ENCODE assay signal across 8 cellular contexts in the genomic region with DNA sequence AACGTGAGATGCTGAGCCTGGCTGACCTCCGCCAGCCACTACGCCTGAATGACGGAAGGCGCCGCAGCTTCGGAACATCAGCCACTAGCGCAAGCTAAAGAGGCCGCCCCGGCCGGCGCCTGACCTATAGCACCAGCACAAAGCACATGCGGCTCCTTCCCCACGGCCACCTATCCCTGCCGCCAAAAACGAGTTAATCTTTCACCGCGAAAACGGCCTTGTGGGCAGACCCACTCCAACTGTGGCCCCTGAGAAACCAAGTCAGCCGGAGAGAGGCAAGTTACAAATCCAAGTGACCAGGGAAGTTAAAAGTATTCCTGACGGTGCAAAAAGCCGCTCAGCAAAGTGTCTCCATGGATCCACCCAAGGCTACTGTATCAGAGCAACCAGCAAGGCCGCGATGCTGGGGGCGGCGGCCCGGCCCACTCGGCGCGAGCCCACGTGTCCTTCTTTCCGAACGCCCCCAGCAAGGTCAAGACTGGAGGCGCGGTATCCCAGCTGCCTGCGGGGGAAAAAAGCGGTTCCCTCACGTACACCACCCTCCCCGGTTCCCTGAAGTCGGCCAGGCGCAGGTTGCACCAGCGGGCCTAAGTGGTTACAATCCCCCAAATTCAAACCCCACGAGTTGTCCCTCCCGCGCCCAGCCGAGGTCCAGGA. TPM values are rescaled to one million over a fixed set of nuclear protein-coding genes. Genes with fewer than 3 reads are reported as not detected.
DNase-seq lines count a peak whose midpoint lies in the region; ATAC-seq and TF ChIP-seq lines count a peak whose summit lies in the region.

No MANE protein-coding gene starts in this region.

- TF ChIP-seq POLR2A in adrenal gland (IDR thresholded peaks at IDR 0.05) = peak; percentile 56 to 75

- peak; percentile 57 for DNase-seq in SK-N-DZ (ENCODE audit: low spot score)
- DNase-seq in adrenal gland = peak; percentile 70 to 92 (median 80)
- peak; percentile 46 for DNase-seq in left ventricle myocardium inferior
- DNase-seq in posterior vena cava (ENCODE audit: low spot score) = peak; percentile 92

- intact Hi-C loops in adrenal gland (cut with DNase I) (no loop called here), left ventricle myocardium inferior (cut with micrococcal nuclease) (loop anchor here (10.0 kb wide), 1 partner anchor 94 kb away; no protein-coding TSS in a partner anchor), posterior vena cava (cut with DNase I) (no loop called here)

- TF ChIP-seq CTCF in C4-2B (conservative IDR thresholded peaks at IDR 0.05) = no peak
- no peak for TF ChIP-seq CTCF in adrenal gland (IDR thresholded peaks at IDR 0.05)
- TF ChIP-seq CTCF in left ventricle myocardium inferior (IDR thresholded peaks at IDR 0.05; ENCODE audit: borderline replicate concordance) = no peak

- H3K27me3 ChIP-seq in adrenal gland (no peaks in the 10 kb centered on the region), left ventricle myocardium inferior (ENCODE audit: low read depth) (no peaks in the 10 kb centered on the region)

- peak; percentile 17 for ATAC-seq in GM19372 (IDR thresholded peaks at IDR 0.05; ENCODE audit: low read depth, unreplicated experiment)
- ATAC-seq in HG03571 (IDR thresholded peaks at IDR 0.05; ENCODE audit: unreplicated experiment) = peak; percentile 24

- H3K4me1 ChIP-seq in adrenal gland (replicated peaks in 1 of 2) (peaks cover 32 to 71% of the 10 kb centered on the region in 2 donors), left ventricle myocardium inferior (peaks cover 76% of the 10 kb centered on the region), urinary bladder (ENCODE audit: insufficient read depth) (no peaks in the 10 kb centered on the region)

- peaks cover 0 to 46% of the 10 kb centered on the region in 2 donors for H3K36me3 ChIP-seq in adrenal gland (replicated peaks in 1 of 2)
- H3K36me3 ChIP-seq in left ventricle myocardium inferior = peaks cover 63% of the 10 kb centered on the region
- H3K36me3 ChIP-seq in urinary bladder (ENCODE audit: insufficient read depth) = peaks cover 5% of the 10 kb centered on the region

- no peaks in the 10 kb centered on the region for H3K9me3 ChIP-seq in adrenal gland (replicated peaks in 1 of 3)
- H3K9me3 ChIP-seq in left ventricle myocardium inferior (replicated peaks) = no peaks in the 10 kb centered on the region

- H3K4me3 ChIP-seq in adrenal gland (peak overlapping the region; percentile 13 to 76 (median 71)), left ventricle myocardium inferior (peak overlapping the region; percentile 91), urinary bladder (ENCODE audit: low read depth, low read length) (peak overlapping the region; percentile 89)

- 0 to 1% (median 0%) methylated on average over 24 to 46 of the region's 46 CpGs for WGBS in adrenal gland, 4 donors
- WGBS in urinary bladder = under 1% methylated on average over 46 of the region's 46 CpGs

- H3K27ac ChIP-seq in C4-2B = peak overlapping the region; percentile 99
- H3K27ac ChIP-seq in adrenal gland = peak overlapping the region; percentile 87 to 99 (median 96)
- H3K27ac ChIP-seq in left ventricle myocardium inferior (replicated peaks) = peak overlapping the region; percentile 92
- peak overlapping the region; percentile 93 for H3K27ac ChIP-seq in urinary bladder (ENCODE audit: low read depth)

RNA-seq across cellular contexts. Expression of a gene that starts 0.6 kb away (rescaled TPM):
- polyA plus RNA-seq in SK-N-DZ (2014; cell fraction: cytosol; rRNA removed) = 610 and 617 TPM in 2 replicates
- 542 and 553 TPM in 2 replicates for polyA plus RNA-seq in SK-N-DZ (2014; cell fraction: nucleus; rRNA removed)
- total RNA-seq in adrenal gland = 1,000 to 10,000 TPM in 2 of 8 donors, 100 to 1,000 TPM in 6; 221 to 3,318 (median 577) TPM
- 1,000 to 10,000 TPM in 1 of 3 donors, 100 to 1,000 TPM in 2; 220 to 7,464 (median 448) TPM for polyA plus RNA-seq in adrenal gland
- 143 TPM for total RNA-seq in left ventricle myocardium inferior
- total RNA-seq in posterior vena cava = 100 to 1,000 TPM; 106 to 131 TPM
- total RNA-seq in urinary bladder = 143 TPM
- polyA plus RNA-seq in urinary bladder = 158 TPM

RNA-seq across cellular contexts. Expression of a gene that starts 1.1 kb away (rescaled TPM):
- polyA plus RNA-seq in SK-N-DZ (2014; cell fraction: cytosol; rRNA removed) = 238 and 281 TPM in 2 replicates
- 156 and 259 TPM in 2 replicates for polyA plus RNA-seq in SK-N-DZ (2014; cell fraction: nucleus; rRNA removed)
- total RNA-seq in adrenal gland (1,000 to 10,000 TPM in 1 of 8 donors, 100 to 1,000 TPM in 7; 113 to 1,567 (median 176) TPM), left ventricle myocardium inferior (120 TPM), posterior vena cava (10 to 100 TPM; 54.5 to 60.5 TPM), urinary bladder (60.7 TPM)
- polyA plus RNA-seq in adrenal gland (1,000 to 10,000 TPM in 2 of 3 donors, 100 to 1,000 TPM in 1; 396 to 4,257 (median 1,108) TPM), urinary bladder (113 TPM)

RNA-seq across cellular contexts. Expression of a gene that starts 16.8 kb away (rescaled TPM):
- 63.2 and 64.4 TPM in 2 replicates for polyA plus RNA-seq in SK-N-DZ (2014; cell fraction: cytosol; rRNA removed)
- polyA plus RNA-seq in SK-N-DZ (2014; cell fraction: nucleus; rRNA removed) = 26.9 and 31.8 TPM in 2 replicates
- 100 to 1,000 TPM in 1 of 8 donors, 10 to 100 TPM in 7; 18.2 to 422 (median 31.6) TPM for total RNA-seq in adrenal gland
- 100 to 1,000 TPM in 1 of 3 donors, 10 to 100 TPM in 2; 26.9 to 117 (median 58.1) TPM for polyA plus RNA-seq in adrenal gland
- 35.7 TPM for total RNA-seq in left ventricle myocardium inferior
- total RNA-seq in posterior vena cava = 10 to 100 TPM; 35.1 to 55.4 TPM
- total RNA-seq in urinary bladder = 67.7 TPM
- polyA plus RNA-seq in urinary bladder = 41.2 TPM

RNA-seq across cellular contexts. Expression of a gene that starts 45.7 kb away (rescaled TPM):
- 9.8 and 12.0 TPM in 2 replicates for polyA plus RNA-seq in SK-N-DZ (2014; cell fraction: cytosol; rRNA removed)
- 1.6 and 3.1 TPM in 2 replicates for polyA plus RNA-seq in SK-N-DZ (2014; cell fraction: nucleus; rRNA removed)
- total RNA-seq in adrenal gland (10 to 100 TPM; 31.4 to 63.5 (median 37.8) TPM), left ventricle myocardium inferior (28.2 TPM), posterior vena cava (10 to 100 TPM; 29.5 to 42.9 TPM), urinary bladder (29.5 TPM)
- polyA plus RNA-seq in adrenal gland (10 to 100 TPM; 22.3 to 58.8 (median 27.4) TPM), urinary bladder (27.4 TPM)

Comparison
In these comparisons a context has a peak if more than half of its experiments do, and no peak if none do; other contexts are left out.
1. Peak in every context shown above with its lines: DNase-seq, ATAC-seq, H3K4me3 ChIP-seq and H3K27ac ChIP-seq.